17 cellular contexts compared by ENCODE assay signal in the genomic region with DNA sequence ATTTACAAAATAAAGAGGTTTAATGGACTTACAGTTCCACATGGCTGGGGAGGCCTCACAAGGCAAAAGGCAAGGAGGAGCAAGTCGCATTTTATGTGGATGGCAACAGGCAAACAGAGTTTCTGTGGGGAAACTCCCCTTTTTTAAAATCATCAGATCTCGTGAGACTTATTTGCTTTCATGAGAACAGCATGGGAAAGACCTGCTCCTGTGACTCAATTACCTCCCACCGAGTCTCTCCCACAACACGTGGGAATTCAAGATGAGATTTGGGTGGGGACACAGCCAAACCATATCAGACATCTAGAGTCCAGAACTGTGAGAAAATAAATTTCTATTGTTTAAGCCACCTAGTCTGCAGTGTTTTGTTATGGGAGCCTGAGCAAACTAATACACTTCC.
DNase-seq lines count a peak whose midpoint lies in the region; ATAC-seq and TF ChIP-seq lines count a peak whose summit lies in the region.
"Had no signal": no experiment of that assay in that cellular context is flagged by ENCODE, and none has a peak within 500 bp of the region (broad histone marks: within the 10 kb centered on the region; RNA-seq: fewer than 3 reads in every experiment).

No MANE protein-coding gene starts in this region.

- intact Hi-C loops in Calu3 (cut with micrococcal nuclease; ENCODE audit: unreplicated experiment), result loop anchor here (2.0 to 10.0 kb wide), 2 partner anchors 13 to 67 kb away; no protein-coding TSS in a partner anchor

- no peaks in the 10 kb centered on the region for H3K27me3 Mint-ChIP-seq in Calu3 (ENCODE audit: unreplicated experiment)
- H3K27me3 Mint-ChIP-seq in HFFc6 (ENCODE audit: insufficient read depth), result peaks cover 3% of the 10 kb centered on the region; the same call in 1 of the 2 replicates
- H3K27me3 Mint-ChIP-seq in neural progenitor cell (ENCODE audit: insufficient read depth, low read depth), result peaks cover 5% of the 10 kb centered on the region
- H3K27me3 Mint-ChIP-seq: B cell had no signal

- peaks cover 91% of the 10 kb centered on the region for H3F3A ChIP-seq in neural progenitor cell (ENCODE audit: low read depth)

- no peaks in the 10 kb centered on the region for H3K9me3 ChIP-seq in neural progenitor cell (ENCODE audit: low read depth)
- H3K9me3 ChIP-seq: adrenal gland, testis had no signal

- H3K9me3 Mint-ChIP-seq in Calu3 (ENCODE audit: low read depth, unreplicated experiment) (no peaks in the 10 kb centered on the region), HFFc6 (no peaks in the 10 kb centered on the region), neural progenitor cell (peaks cover 3% of the 10 kb centered on the region)

- H3K4me1 ChIP-seq in neural progenitor cell (peaks cover 89% of the 10 kb centered on the region), foreskin keratinocyte (peaks cover 33% of the 10 kb centered on the region)

- DNase-seq in Calu3 (no peak), HFFc6 (no peak), choroid plexus epithelial cell (ENCODE audit: low read depth) (peak; percentile 46), neural progenitor cell (ENCODE audit: low spot score) (no peak), left lobe of liver (ENCODE audit: low spot score) (no peak), NOMO-1 treated with dmso at 0.1 percent for 144 hours (lab: John Stamatoyannopoulos, UW; ENCODE audit: unreplicated experiment) (no peak), foreskin keratinocyte (no peak)
- DNase-seq: activated CD4-positive, alpha-beta T cell treated with anti-CD3 and anti-CD28 coated beads for 1 hour; adrenal gland; cerebellar nuclear complex; GDM1; nucleus accumbens; stimulated activated CD4-positive, alpha-beta T cell treated with anti-CD3 and anti-CD28 coated beads, Interleukin-4, amount 100 ng/mL, for 24 hours; stimulated activated CD8-positive, alpha-beta memory T cell treated with anti-CD3 and anti-CD28 coated beads, Interleukin-4, amount 100 ng/mL, for 48 hours; testis had no signal

- CTCF ChIA-PET in Calu3 (lab: Charles Lee), result no interaction called here

- H2AFZ ChIP-seq in neural progenitor cell (replicated peaks), result no peak overlapping the region

- peak overlapping the region; percentile 58 for H3K27ac Mint-ChIP-seq in Calu3 (ENCODE audit: unreplicated experiment)
- peak overlapping the region; percentile 80 for H3K27ac Mint-ChIP-seq in HFFc6
- peak overlapping the region; percentile 91 for H3K27ac Mint-ChIP-seq in neural progenitor cell
- H3K27ac Mint-ChIP-seq: B cell; T-helper 2 cell treated with Interferon-gamma antibody and Interleukin-4, amounts not matched to agents 5 μg/mL and 100 μg/mL, for 36 hours had no signal

- peaks cover 36% of the 10 kb centered on the region for H3K79me2 ChIP-seq in neural progenitor cell (ENCODE audit: low read depth)

- TF ChIP-seq CTCF in Calu3 (IDR thresholded peaks at IDR 0.05; ENCODE audit: unreplicated experiment) (no peak), HFFc6 (IDR thresholded peaks at IDR 0.05) (no peak), choroid plexus epithelial cell (conservative IDR thresholded peaks at IDR 0.05; ENCODE audit: low read depth, low read length) (no peak), neural progenitor cell (IDR thresholded peaks at IDR 0.05) (no peak), foreskin keratinocyte (conservative IDR thresholded peaks at IDR 0.05) (no peak)

- peaks cover 12% of the 10 kb centered on the region for H3K36me3 Mint-ChIP-seq in Calu3 (ENCODE audit: insufficient read depth, unreplicated experiment)
- H3K36me3 Mint-ChIP-seq in HFFc6 (ENCODE audit: low read depth), result no peaks in the 10 kb centered on the region
- H3K36me3 Mint-ChIP-seq in neural progenitor cell, result peaks cover under 1% of the 10 kb centered on the region

- no peaks in the 10 kb centered on the region for H3K36me3 ChIP-seq in neural progenitor cell
- H3K36me3 ChIP-seq: adrenal gland had no signal

- peaks cover 38% of the 10 kb centered on the region for H3K4me1 Mint-ChIP-seq in Calu3 (ENCODE audit: low read depth, unreplicated experiment)
- peaks cover 50% of the 10 kb centered on the region for H3K4me1 Mint-ChIP-seq in HFFc6 (ENCODE audit: low read depth)
- H3K4me1 Mint-ChIP-seq in neural progenitor cell, result peaks cover 84% of the 10 kb centered on the region

- H3K4me3 Mint-ChIP-seq in Calu3 (ENCODE audit: low read depth, unreplicated experiment) (no peak overlapping the region), HFFc6 (no peak overlapping the region), neural progenitor cell (no peak overlapping the region)
- H3K4me3 Mint-ChIP-seq: B cell; T-helper 2 cell treated with Interferon-gamma antibody and Interleukin-4, amounts not matched to agents 5 μg/mL and 100 μg/mL, for 36 hours had no signal

- H3K9ac ChIP-seq in neural progenitor cell, result no peak overlapping the region

- H3K4me3 ChIP-seq in choroid plexus epithelial cell (ENCODE audit: low read depth, low read length), result no peak overlapping the region
- H3K4me3 ChIP-seq in neural progenitor cell, result no peak overlapping the region
- H3K4me3 ChIP-seq: adrenal gland, testis had no signal

- H3K27me3 ChIP-seq in neural progenitor cell, result no peaks in the 10 kb centered on the region
- no peaks in the 10 kb centered on the region for H3K27me3 ChIP-seq in foreskin keratinocyte
- H3K27me3 ChIP-seq: adrenal gland, testis had no signal

- H3K27ac ChIP-seq in neural progenitor cell (peak overlapping the region; percentile 97), foreskin keratinocyte (no peak overlapping the region)

- ATAC-seq in left lobe of liver (no peak), foreskin keratinocyte (no peak)

- peak overlapping the region; percentile 57 for H3K4me2 ChIP-seq in neural progenitor cell

- H4K20me1 ChIP-seq in neural progenitor cell (ENCODE audit: low read depth), result no peaks in the 10 kb centered on the region

- BruUV-seq in Calu3 (replicated peaks; lab: Mats Ljungman, UMichigan), result no TSS peak
